ENCODE assay signal across 8 cellular contexts in the genomic region with DNA sequence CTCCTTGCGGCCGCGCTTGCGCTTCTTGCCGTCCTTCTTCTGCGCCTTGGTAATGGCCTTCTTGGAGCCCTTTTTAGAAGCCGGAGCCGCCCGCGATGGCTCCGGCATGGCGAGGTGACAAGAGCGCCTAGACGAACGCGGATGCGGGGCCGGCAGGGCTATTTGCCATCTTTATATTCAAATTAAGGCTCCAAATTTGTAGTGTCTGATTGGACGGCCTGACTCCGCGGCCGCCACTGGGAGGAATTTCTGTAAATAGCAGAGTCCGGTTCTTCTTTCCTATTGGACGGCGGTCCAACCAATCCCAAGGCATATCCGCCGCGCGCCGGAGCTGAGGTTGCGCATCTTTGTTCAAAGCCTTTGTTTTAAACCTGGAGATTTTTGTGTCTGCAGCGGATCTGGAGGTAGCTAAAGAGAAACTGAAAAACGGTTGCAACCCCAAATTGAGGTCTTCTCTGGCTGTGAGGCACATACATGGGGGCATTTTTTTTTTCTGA. TPM values are rescaled to one million over a fixed set of nuclear protein-coding genes. Genes with fewer than 3 reads are reported as not detected.
DNase-seq lines count a peak whose midpoint lies in the region; ATAC-seq, FAIRE-seq and TF ChIP-seq lines count a peak whose summit lies in the region.

No MANE protein-coding gene starts in this region.

- H3K4me1 ChIP-seq in H1 (replicated peaks in 1 of 4; ENCODE audit: control insufficient read depth in 3 of 4, insufficient read depth in 4 of 4, low read length in 3 of 4) = peaks cover 0 to 20% (median 5%) of the 10 kb centered on the region in 4 experiments; a peak in 5 of 7 replicates
- no peaks in the 10 kb centered on the region for H3K4me1 ChIP-seq in prostate gland (replicated peaks)

- WGBS in H1 (ENCODE audit: extremely low coverage in 1 of 2, insufficient coverage in 1 of 2, insufficient read length in 1 of 2, insufficient replicate concordance in 2 of 2, low coverage in 1 of 2, low lambda C conversion rate in 2 of 2, missing lambda C conversion rate in 1 of 2), 2 experiments = 1% methylated on average over 30 of the region's 33 CpGs; no CpG with 5 or more reads in 1 of the 2 experiments
- WGBS in prostate gland = 2% methylated on average over 33 of the region's 33 CpGs

- H3K23ac ChIP-seq in H1 (ENCODE audit: insufficient read length) = no peak overlapping the region

- no peak overlapping the region for H3K14ac ChIP-seq in H1 (ENCODE audit: insufficient read length)

- H3K4me3 ChIP-seq in H1 (ENCODE audit: extremely low read depth in 1 of 4, insufficient read depth in 2 of 4, low read depth in 3 of 4, low read length in 4 of 4) (peak overlapping the region; percentile 57 to 77 (median 69)), prostate gland (peak overlapping the region in 1 of 2 donors; percentile 2)

- no peak overlapping the region for H2BK15ac ChIP-seq in H1 (ENCODE audit: low read length)

- no peak overlapping the region for H3K27ac ChIP-seq in H1 (ENCODE audit: low read depth, low read length)
- H3K27ac ChIP-seq in prostate gland = no peak overlapping the region

- FAIRE-seq in H1 (lab: Jason Lieb, UNC) = peak; percentile 63

- no peak overlapping the region for H3K4ac ChIP-seq in H1 (replicated peaks; ENCODE audit: insufficient read length, low read depth, low read length)

- H4K91ac ChIP-seq in H1 (replicated peaks; ENCODE audit: insufficient read length, low read length) = no peak overlapping the region

- H2BK20ac ChIP-seq in H1 (ENCODE audit: low read length) = no peak overlapping the region

- H3K56ac ChIP-seq in H1 (replicated peaks; ENCODE audit: insufficient read length, low read depth, low read length) = no peak overlapping the region

- no peak overlapping the region for H2BK120ac ChIP-seq in H1 (replicated peaks; ENCODE audit: low read depth, low read length)

- no peaks in the 10 kb centered on the region for H3K79me2 ChIP-seq in H1 (ENCODE audit: control insufficient read depth in 1 of 2, insufficient read depth in 2 of 2, low read length in 2 of 2)

- CTCF ChIA-PET in H1 (lab: Charles Lee; ENCODE audit: partially characterized antibody) = interaction anchor here (0.8 to 2.1 kb wide), 11 partner anchors 8 to 94 kb away, joined by 3 to 8 read pairs (median 3); a partner anchor contains a TSS

- H3K36me3 ChIP-seq in H1 (ENCODE audit: control insufficient read depth in 2 of 4, insufficient read depth in 4 of 4, low read length in 3 of 4) (no peaks in the 10 kb centered on the region), prostate gland (no peaks in the 10 kb centered on the region)

- H2AK5ac ChIP-seq in H1 (ENCODE audit: low read depth, low read length) = no peak overlapping the region

- ATAC-seq in HG02870 (IDR thresholded peaks at IDR 0.05; ENCODE audit: unreplicated experiment) = peak; percentile 82

- H3K9me3 ChIP-seq in H1 (ENCODE audit: insufficient read depth in 2 of 2, low read depth in 1 of 2, low read length in 1 of 2) (no peaks in the 10 kb centered on the region), prostate gland (no peaks in the 10 kb centered on the region)

- H2AFZ ChIP-seq in H1 (ENCODE audit: low read length) = peak overlapping the region; percentile 75; the same call in 1 of the 2 replicates

- H3K23me2 ChIP-seq in H1 (ENCODE audit: low read depth, low read length) = peaks cover 11% of the 10 kb centered on the region; the same call in 1 of the 2 replicates

- TF ChIP-seq EP300 in H1 (IDR thresholded peaks at IDR 0.05; ENCODE audit: borderline replicate concordance in 1 of 2, low read depth in 2 of 2, low read length in 2 of 2) = no peak

- TF ChIP-seq CTCF in H1 (IDR thresholded peaks at IDR 0.05; ENCODE audit: control extremely low read depth in 1 of 3, insufficient read depth in 1 of 3, low read depth in 1 of 3, low read length in 3 of 3) (no peak; a peak in 1 of 4 replicates), prostate gland (IDR thresholded peaks at IDR 0.05) (no peak)

- no peaks in the 10 kb centered on the region for H3K79me1 ChIP-seq in H1 (ENCODE audit: low read depth, low read length)

- TF ChIP-seq RAD21 in H1 (IDR thresholded peaks at IDR 0.05 in 1 of 2, conservative IDR thresholded peaks at IDR 0.05 in 1 of 2; ENCODE audit: low read depth in 2 of 2, low read length in 2 of 2) = no peak

- H3K27me3 ChIP-seq in H1 (replicated peaks in 1 of 4; ENCODE audit: control insufficient read depth in 3 of 4, extremely low read depth in 1 of 4, insufficient read depth in 3 of 4, low read length in 3 of 4) = peaks cover 4 to 44% (median 26%) of the 10 kb centered on the region in 4 experiments
- peaks cover 28% of the 10 kb centered on the region for H3K27me3 ChIP-seq in prostate gland (replicated peaks; ENCODE audit: insufficient read depth)

- H4K8ac ChIP-seq in H1 (ENCODE audit: extremely low read depth, insufficient read depth, low read length) = no peak overlapping the region

- intact Hi-C loops in prostate gland (cut with DNase I) = no loop called here

- no peaks in the 10 kb centered on the region for H4K20me1 ChIP-seq in H1 (replicated peaks in 1 of 2; ENCODE audit: control insufficient read depth in 1 of 2, insufficient read depth in 2 of 2, low read length in 2 of 2)

- POLR2A ChIA-PET in H1 (lab: Charles Lee; ENCODE audit: partially characterized antibody) = interaction anchor here (0.7 to 14.5 kb wide), 15 partner anchors 10 to 1230 kb away, joined by 3 to 232 read pairs (median 4); a partner anchor contains a TSS

- DNase-seq in NCI-H2171 treated with DMSO at 0.1 percent for 48 hours (lab: John Stamatoyannopoulos, UW) (peak; percentile 97), H1 (ENCODE audit: low read depth in 1 of 2, low spot score in 2 of 2) (peak in 1 of 2 experiments; percentile 84), middle frontal gyrus (ENCODE audit: extremely low spot score, low spot score) (peak; percentile 67), prostate gland (ENCODE audit: low spot score) (no peak)
- DNase-seq in activated CD8-positive, alpha-beta memory T cell treated with anti-CD3 and anti-CD28 coated beads for 48 hours (ENCODE audit: low read depth in 2 of 3, low spot score in 2 of 3) = peak in 2 of 3 experiments; percentile 48 to 71
- DNase-seq in stimulated activated CD8-positive, alpha-beta memory T cell treated with anti-CD3 and anti-CD28 coated beads, Interleukin-4, amount 100 ng/mL, for 24 hours (ENCODE audit: low read depth) = peak; percentile 79

- H4K5ac ChIP-seq in H1 (ENCODE audit: insufficient read length, low read depth, low read length) = peak overlapping the region; percentile 67

- H2BK5ac ChIP-seq in H1 (ENCODE audit: low read depth, low read length) = no peak overlapping the region

- peak; percentile 82 for TF ChIP-seq POLR2A in GM15510 (IDR thresholded peaks at IDR 0.05; ENCODE audit: borderline replicate concordance, extremely low read depth, insufficient read length)
- TF ChIP-seq POLR2A in H1 (IDR thresholded peaks at IDR 0.05; ENCODE audit: control extremely low read depth in 1 of 2, low read depth in 2 of 2, low read length in 2 of 2) = peak in 1 of 2 experiments; percentile 41; a peak in 1 of 3 replicates
- no peak for TF ChIP-seq POLR2A in prostate gland (IDR thresholded peaks at IDR 0.05)

- 0 out of 2 replicates have a peak overlapping the region, but pooled peaks have one; percentile 53 for H2BK12ac ChIP-seq in H1 (ENCODE audit: low read depth, low read length)

- peak overlapping the region; percentile 62 to 99 for H3K4me2 ChIP-seq in H1 (ENCODE audit: insufficient read depth in 1 of 2, low read depth in 2 of 2, low read length in 2 of 2)

- no peak overlapping the region for H3K18ac ChIP-seq in H1 (ENCODE audit: extremely low read depth, low read length)

- H3K9ac ChIP-seq in H1 (replicated peaks in 1 of 4; ENCODE audit: extremely low read depth in 1 of 4, low read depth in 3 of 4, low read length in 3 of 4) = peak overlapping the region in 2 of 4 experiments; percentile 9 to 55; a peak in 2 of 7 replicates

TF ChIP-seq in H1, 55 proteins besides CTCF, POLR2A, EP300 and RAD21 (continues in another document):
- TF ChIP-seq BRCA1 (IDR thresholded peaks at IDR 0.05; ENCODE audit: low read depth, low read length) (no peak), HDAC6 (IDR thresholded peaks at IDR 0.05; ENCODE audit: low read depth, low read length) (no peak), TBP (IDR thresholded peaks at IDR 0.05; ENCODE audit: low read depth, low read length) (peak; percentile 90), KDM5A (IDR thresholded peaks at IDR 0.05; ENCODE audit: low read length) (0 out of 2 replicates have a peak, but pooled peaks have one; percentile 8)

RNA-seq across cellular contexts. Expression of a gene that starts 22.6 kb away (rescaled TPM):
- 111 and 113 TPM in 2 replicates for total RNA-seq in H1 (2021; fragmentation: NEBNext Ultra II Directional; extraction: Animal tissue kit (Norgen Biotek cat#: 25700))
- polyA plus RNA-seq in H1 (2011; rRNA removed) = 47.0 and 75.6 TPM in 2 replicates
- polyA plus RNA-seq in H1 (2011; cell fraction: cytosol; rRNA removed) = 50.1 TPM
- polyA plus RNA-seq in H1 (2011; cell fraction: nucleus; rRNA removed) = 42.7 TPM
- polyA plus RNA-seq in H1 (2012, experiment 1 of 2) = 50.8 to 75.3 TPM (median 67.3 TPM) in 4 replicates
- 58.5 TPM for polyA plus RNA-seq in H1 (2012, experiment 2 of 2)
- 30.0 TPM for polyA plus RNA-seq in H1 (2013, experiment 1 of 2)
- 30.1 TPM for polyA plus RNA-seq in H1 (2013, experiment 2 of 2)
- polyA minus RNA-seq in H1 (2011; rRNA and poly(A)+ RNA removed) = 25.9 and 34.8 TPM in 2 replicates
- 39.0 TPM for polyA minus RNA-seq in H1 (2011; cell fraction: cytosol; rRNA and poly(A)+ RNA removed)
- 15.2 TPM for polyA minus RNA-seq in H1 (2011; cell fraction: nucleus; rRNA and poly(A)+ RNA removed)
- 100 to 1,000 TPM in 1 of 2 donors, 10 to 100 TPM in 1; 83.7 to 130 TPM for total RNA-seq in prostate gland

RNA-seq across cellular contexts. Expression of a gene that starts 47.9 kb away (rescaled TPM):
- total RNA-seq in H1 (2021; fragmentation: NEBNext Ultra II Directional; extraction: Animal tissue kit (Norgen Biotek cat#: 25700)) = 2.2 and 2.3 TPM in 2 replicates
- polyA plus RNA-seq in H1 (2011; rRNA removed) = 1.0 and 1.1 TPM in 2 replicates
- 1.0 TPM for polyA plus RNA-seq in H1 (2011; cell fraction: cytosol; rRNA removed)
- 5.9 TPM for polyA plus RNA-seq in H1 (2011; cell fraction: nucleus; rRNA removed)
- polyA plus RNA-seq in H1 (2012, experiment 1 of 2) = 1.3 to 2.3 TPM (median 1.9 TPM) in 4 replicates
- polyA plus RNA-seq in H1 (2012, experiment 2 of 2) = 0.63 TPM
- 0.97 TPM for polyA plus RNA-seq in H1 (2013, experiment 1 of 2)
- polyA plus RNA-seq in H1 (2013, experiment 2 of 2) = 0.75 TPM
- 1.00 and 1.5 TPM in 2 replicates for polyA minus RNA-seq in H1 (2011; rRNA and poly(A)+ RNA removed)
- polyA minus RNA-seq in H1 (2011; cell fraction: cytosol; rRNA and poly(A)+ RNA removed) = not detected
- polyA minus RNA-seq in H1 (2011; cell fraction: nucleus; rRNA and poly(A)+ RNA removed) = 3.3 TPM
- total RNA-seq in prostate gland = 1 to 10 TPM; 2.0 to 9.9 TPM

RNA-seq across cellular contexts. Expression of a gene that starts 57.9 kb away (rescaled TPM):
- 31.3 and 32.1 TPM in 2 replicates for total RNA-seq in H1 (2021; fragmentation: NEBNext Ultra II Directional; extraction: Animal tissue kit (Norgen Biotek cat#: 25700))
- 11.1 and 19.6 TPM in 2 replicates for polyA plus RNA-seq in H1 (2011; rRNA removed)
- polyA plus RNA-seq in H1 (2011; cell fraction: cytosol; rRNA removed) = 15.2 TPM
- 41.2 TPM for polyA plus RNA-seq in H1 (2011; cell fraction: nucleus; rRNA removed)
- polyA plus RNA-seq in H1 (2012, experiment 1 of 2) = 20.6 to 26.0 TPM (median 22.5 TPM) in 4 replicates
- 18.9 TPM for polyA plus RNA-seq in H1 (2012, experiment 2 of 2)
- polyA plus RNA-seq in H1 (2013, experiment 1 of 2) = 15.4 TPM
- 15.5 TPM for polyA plus RNA-seq in H1 (2013, experiment 2 of 2)
- polyA minus RNA-seq in H1 (2011; rRNA and poly(A)+ RNA removed) = 18.6 and 18.8 TPM in 2 replicates
- 17.7 TPM for polyA minus RNA-seq in H1 (2011; cell fraction: cytosol; rRNA and poly(A)+ RNA removed)
- 32.8 TPM for polyA minus RNA-seq in H1 (2011; cell fraction: nucleus; rRNA and poly(A)+ RNA removed)
- total RNA-seq in prostate gland = 10 to 100 TPM; 35.3 to 36.2 TPM
